1 cellular context compared by ENCODE assay signal in the genomic region with DNA sequence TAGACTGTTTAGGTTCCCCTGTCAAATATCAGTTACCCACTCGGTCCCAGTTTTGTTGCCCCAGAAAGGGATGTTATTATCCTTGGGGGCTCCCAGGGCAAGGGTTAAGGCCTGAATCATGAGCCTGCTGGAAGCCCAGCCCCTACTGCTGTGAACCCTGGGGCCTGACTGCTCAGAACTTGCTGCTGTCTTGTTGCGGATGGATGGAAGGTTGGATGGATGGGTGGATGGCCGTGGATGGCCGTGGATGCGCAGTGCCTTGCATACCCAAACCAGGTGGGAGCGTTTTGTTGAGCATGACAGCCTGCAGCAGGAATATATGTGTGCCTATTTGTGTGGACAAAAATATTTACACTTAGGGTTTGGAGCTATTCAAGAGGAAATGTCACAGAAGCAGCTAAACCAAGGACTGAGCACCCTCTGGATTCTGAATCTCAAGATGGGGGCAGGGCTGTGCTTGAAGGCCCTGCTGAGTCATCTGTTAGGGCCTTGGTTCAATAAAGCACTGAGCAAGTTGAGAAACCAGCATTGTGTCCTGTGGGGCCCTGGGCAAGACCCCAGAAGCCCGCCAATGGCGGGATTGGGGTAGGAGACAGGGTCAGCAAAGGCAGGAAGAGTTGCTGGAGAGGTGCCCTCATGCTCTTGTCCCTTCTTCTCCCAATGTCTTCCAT.
TF ChIP-seq lines count a peak whose summit lies in the region.

No MANE protein-coding gene starts in this region.

TF ChIP-seq in K562, 482 proteins besides CTCF, POLR2A, EP300 and RAD21 (continued from another document and continues in another):
- TF ChIP-seq, protein P1, sequence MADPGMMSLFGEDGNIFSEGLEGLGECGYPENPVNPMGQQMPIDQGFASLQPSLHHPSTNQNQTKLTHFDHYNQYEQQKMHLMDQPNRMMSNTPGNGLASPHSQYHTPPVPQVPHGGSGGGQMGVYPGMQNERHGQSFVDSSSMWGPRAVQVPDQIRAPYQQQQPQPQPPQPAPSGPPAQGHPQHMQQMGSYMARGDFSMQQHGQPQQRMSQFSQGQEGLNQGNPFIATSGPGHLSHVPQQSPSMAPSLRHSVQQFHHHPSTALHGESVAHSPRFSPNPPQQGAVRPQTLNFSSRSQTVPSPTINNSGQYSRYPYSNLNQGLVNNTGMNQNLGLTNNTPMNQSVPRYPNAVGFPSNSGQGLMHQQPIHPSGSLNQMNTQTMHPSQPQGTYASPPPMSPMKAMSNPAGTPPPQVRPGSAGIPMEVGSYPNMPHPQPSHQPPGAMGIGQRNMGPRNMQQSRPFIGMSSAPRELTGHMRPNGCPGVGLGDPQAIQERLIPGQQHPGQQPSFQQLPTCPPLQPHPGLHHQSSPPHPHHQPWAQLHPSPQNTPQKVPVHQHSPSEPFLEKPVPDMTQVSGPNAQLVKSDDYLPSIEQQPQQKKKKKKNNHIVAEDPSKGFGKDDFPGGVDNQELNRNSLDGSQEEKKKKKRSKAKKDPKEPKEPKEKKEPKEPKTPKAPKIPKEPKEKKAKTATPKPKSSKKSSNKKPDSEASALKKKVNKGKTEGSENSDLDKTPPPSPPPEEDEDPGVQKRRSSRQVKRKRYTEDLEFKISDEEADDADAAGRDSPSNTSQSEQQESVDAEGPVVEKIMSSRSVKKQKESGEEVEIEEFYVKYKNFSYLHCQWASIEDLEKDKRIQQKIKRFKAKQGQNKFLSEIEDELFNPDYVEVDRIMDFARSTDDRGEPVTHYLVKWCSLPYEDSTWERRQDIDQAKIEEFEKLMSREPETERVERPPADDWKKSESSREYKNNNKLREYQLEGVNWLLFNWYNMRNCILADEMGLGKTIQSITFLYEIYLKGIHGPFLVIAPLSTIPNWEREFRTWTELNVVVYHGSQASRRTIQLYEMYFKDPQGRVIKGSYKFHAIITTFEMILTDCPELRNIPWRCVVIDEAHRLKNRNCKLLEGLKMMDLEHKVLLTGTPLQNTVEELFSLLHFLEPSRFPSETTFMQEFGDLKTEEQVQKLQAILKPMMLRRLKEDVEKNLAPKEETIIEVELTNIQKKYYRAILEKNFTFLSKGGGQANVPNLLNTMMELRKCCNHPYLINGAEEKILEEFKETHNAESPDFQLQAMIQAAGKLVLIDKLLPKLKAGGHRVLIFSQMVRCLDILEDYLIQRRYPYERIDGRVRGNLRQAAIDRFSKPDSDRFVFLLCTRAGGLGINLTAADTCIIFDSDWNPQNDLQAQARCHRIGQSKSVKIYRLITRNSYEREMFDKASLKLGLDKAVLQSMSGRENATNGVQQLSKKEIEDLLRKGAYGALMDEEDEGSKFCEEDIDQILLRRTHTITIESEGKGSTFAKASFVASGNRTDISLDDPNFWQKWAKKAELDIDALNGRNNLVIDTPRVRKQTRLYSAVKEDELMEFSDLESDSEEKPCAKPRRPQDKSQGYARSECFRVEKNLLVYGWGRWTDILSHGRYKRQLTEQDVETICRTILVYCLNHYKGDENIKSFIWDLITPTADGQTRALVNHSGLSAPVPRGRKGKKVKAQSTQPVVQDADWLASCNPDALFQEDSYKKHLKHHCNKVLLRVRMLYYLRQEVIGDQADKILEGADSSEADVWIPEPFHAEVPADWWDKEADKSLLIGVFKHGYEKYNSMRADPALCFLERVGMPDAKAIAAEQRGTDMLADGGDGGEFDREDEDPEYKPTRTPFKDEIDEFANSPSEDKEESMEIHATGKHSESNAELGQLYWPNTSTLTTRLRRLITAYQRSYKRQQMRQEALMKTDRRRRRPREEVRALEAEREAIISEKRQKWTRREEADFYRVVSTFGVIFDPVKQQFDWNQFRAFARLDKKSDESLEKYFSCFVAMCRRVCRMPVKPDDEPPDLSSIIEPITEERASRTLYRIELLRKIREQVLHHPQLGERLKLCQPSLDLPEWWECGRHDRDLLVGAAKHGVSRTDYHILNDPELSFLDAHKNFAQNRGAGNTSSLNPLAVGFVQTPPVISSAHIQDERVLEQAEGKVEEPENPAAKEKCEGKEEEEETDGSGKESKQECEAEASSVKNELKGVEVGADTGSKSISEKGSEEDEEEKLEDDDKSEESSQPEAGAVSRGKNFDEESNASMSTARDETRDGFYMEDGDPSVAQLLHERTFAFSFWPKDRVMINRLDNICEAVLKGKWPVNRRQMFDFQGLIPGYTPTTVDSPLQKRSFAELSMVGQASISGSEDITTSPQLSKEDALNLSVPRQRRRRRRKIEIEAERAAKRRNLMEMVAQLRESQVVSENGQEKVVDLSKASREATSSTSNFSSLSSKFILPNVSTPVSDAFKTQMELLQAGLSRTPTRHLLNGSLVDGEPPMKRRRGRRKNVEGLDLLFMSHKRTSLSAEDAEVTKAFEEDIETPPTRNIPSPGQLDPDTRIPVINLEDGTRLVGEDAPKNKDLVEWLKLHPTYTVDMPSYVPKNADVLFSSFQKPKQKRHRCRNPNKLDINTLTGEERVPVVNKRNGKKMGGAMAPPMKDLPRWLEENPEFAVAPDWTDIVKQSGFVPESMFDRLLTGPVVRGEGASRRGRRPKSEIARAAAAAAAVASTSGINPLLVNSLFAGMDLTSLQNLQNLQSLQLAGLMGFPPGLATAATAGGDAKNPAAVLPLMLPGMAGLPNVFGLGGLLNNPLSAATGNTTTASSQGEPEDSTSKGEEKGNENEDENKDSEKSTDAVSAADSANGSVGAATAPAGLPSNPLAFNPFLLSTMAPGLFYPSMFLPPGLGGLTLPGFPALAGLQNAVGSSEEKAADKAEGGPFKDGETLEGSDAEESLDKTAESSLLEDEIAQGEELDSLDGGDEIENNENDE (IDR thresholded peaks at IDR 0.05; ENCODE audit: low read depth, low read length) = no peak
- TF ChIP-seq NKRF (IDR thresholded peaks at IDR 0.05; ENCODE audit: borderline replicate concordance) (no peak), KAT7 (CRISPR knock-in tag; IDR thresholded peaks at IDR 0.05; ENCODE audit: borderline replicate concordance) (0 out of 2 replicates have a peak, but pooled peaks have one; percentile 45), YY1 (IDR thresholded peaks at IDR 0.05; ENCODE audit: borderline replicate concordance in 1 of 3, control insufficient read depth in 1 of 3, extremely low read depth in 1 of 3, insufficient read depth in 3 of 3, insufficient read length in 1 of 3, insufficient replicate concordance in 2 of 3, low read depth in 1 of 3, low read length in 2 of 3) (peak in 1 of 3 experiments; percentile 9), MCM7 (IDR thresholded peaks at IDR 0.05) (no peak), JUND (IDR thresholded peaks at IDR 0.05; ENCODE audit: borderline replicate concordance, low read depth, low read length) (0 out of 2 replicates have a peak, but pooled peaks have one; percentile 28), JUND (tag; IDR thresholded peaks at IDR 0.05; ENCODE audit: borderline replicate concordance, low read depth, low read length) (no peak; the same call in 2 of the 3 replicates), ZNF655 (CRISPR knock-in tag; IDR thresholded peaks at IDR 0.05) (no peak), NFE2 (IDR thresholded peaks at IDR 0.05; ENCODE audit: low read depth) (peak; percentile 84), MIER1 (IDR thresholded peaks at IDR 0.05; ENCODE audit: low read depth) (no peak), CREM (IDR thresholded peaks at IDR 0.05; ENCODE audit: low read depth) (no peak), SLC30A9 (CRISPR knock-in tag; IDR thresholded peaks at IDR 0.05) (no peak), COPS2 (conservative IDR thresholded peaks at IDR 0.05) (no peak), MAFK (IDR thresholded peaks at IDR 0.05; ENCODE audit: low read length) (peak; percentile 58; the same call in 1 of the 2 replicates), PURB (CRISPR knock-in tag; IDR thresholded peaks at IDR 0.05; ENCODE audit: low read depth) (no peak), FOSL1 (tag; conservative IDR thresholded peaks at IDR 0.05) (peak; percentile 48; the same call in 1 of the 2 replicates), MTA3 (IDR thresholded peaks at IDR 0.05; ENCODE audit: borderline replicate concordance) (no peak), CBFB (CRISPR knock-in tag; IDR thresholded peaks at IDR 0.05) (no peak)
- TF ChIP-seq, protein P2, sequence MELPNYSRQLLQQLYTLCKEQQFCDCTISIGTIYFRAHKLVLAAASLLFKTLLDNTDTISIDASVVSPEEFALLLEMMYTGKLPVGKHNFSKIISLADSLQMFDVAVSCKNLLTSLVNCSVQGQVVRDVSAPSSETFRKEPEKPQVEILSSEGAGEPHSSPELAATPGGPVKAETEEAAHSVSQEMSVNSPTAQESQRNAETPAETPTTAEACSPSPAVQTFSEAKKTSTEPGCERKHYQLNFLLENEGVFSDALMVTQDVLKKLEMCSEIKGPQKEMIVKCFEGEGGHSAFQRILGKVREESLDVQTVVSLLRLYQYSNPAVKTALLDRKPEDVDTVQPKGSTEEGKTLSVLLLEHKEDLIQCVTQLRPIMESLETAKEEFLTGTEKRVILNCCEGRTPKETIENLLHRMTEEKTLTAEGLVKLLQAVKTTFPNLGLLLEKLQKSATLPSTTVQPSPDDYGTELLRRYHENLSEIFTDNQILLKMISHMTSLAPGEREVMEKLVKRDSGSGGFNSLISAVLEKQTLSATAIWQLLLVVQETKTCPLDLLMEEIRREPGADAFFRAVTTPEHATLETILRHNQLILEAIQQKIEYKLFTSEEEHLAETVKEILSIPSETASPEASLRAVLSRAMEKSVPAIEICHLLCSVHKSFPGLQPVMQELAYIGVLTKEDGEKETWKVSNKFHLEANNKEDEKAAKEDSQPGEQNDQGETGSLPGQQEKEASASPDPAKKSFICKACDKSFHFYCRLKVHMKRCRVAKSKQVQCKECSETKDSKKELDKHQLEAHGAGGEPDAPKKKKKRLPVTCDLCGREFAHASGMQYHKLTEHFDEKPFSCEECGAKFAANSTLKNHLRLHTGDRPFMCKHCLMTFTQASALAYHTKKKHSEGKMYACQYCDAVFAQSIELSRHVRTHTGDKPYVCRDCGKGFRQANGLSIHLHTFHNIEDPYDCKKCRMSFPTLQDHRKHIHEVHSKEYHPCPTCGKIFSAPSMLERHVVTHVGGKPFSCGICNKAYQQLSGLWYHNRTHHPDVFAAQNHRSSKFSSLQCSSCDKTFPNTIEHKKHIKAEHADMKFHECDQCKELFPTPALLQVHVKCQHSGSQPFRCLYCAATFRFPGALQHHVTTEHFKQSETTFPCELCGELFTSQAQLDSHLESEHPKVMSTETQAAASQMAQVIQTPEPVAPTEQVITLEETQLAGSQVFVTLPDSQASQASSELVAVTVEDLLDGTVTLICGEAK (IDR thresholded peaks at IDR 0.05) = peak; percentile 79
- TF ChIP-seq, protein P2 (CRISPR knock-in tag; IDR thresholded peaks at IDR 0.05) = no peak
